In genomic region chr17:48990882-48991357, GRCh38 we compare ENCODE assay signal across 30 cellular contexts. TPM values are rescaled to one million over a fixed set of nuclear protein-coding genes. Genes with fewer than 3 reads are reported as not detected.
DNase-seq lines count a peak whose midpoint lies in the region; ATAC-seq, FAIRE-seq and TF ChIP-seq lines count a peak whose summit lies in the region.
"Had no signal": no experiment of that assay in that cellular context is flagged by ENCODE, and none has a peak within 500 bp of the region (broad histone marks: within the 10 kb centered on the region; RNA-seq: fewer than 3 reads in every experiment).

No MANE protein-coding gene starts in this region.

- no peak overlapping the region for H3K4me3 Mint-ChIP-seq in activated CD4-positive, alpha-beta T cell treated with anti-CD3 and anti-CD28 coated beads, Interleukin-2, amount 10 ng/mL, durations not matched to agents 7 days and 5 days
- H3K4me3 Mint-ChIP-seq in astrocyte (ENCODE audit: unreplicated experiment), result no peak overlapping the region
- H3K4me3 Mint-ChIP-seq in type B pancreatic cell, result peak overlapping the region; percentile 46
- H3K4me3 Mint-ChIP-seq: activated CD8-positive, alpha-beta T cell treated with anti-CD3 and anti-CD28 coated beads, Interleukin-2, amount 10 ng/mL, durations not matched to agents 7 days and 5 days; activated naive CD4-positive, alpha-beta T cell treated with anti-CD3 and anti-CD28 coated beads for 36 hours had no signal

- no peak for FAIRE-seq in astrocyte (lab: Jason Lieb, UNC)
- FAIRE-seq: GM19239, kidney had no signal

- no peaks in the 10 kb centered on the region for H3K36me3 ChIP-seq in astrocyte (ENCODE audit: insufficient read depth, low read length)
- H3K36me3 ChIP-seq in iPS-20b (ENCODE audit: insufficient read depth, low read depth, low read length), result no peaks in the 10 kb centered on the region
- H3K36me3 ChIP-seq: BE2C, lower lobe of right lung had no signal

- H3K27me3 Mint-ChIP-seq in activated CD4-positive, alpha-beta T cell treated with anti-CD3 and anti-CD28 coated beads, Interleukin-2, amount 10 ng/mL, durations not matched to agents 7 days and 5 days, result peaks cover 54% of the 10 kb centered on the region
- H3K27me3 Mint-ChIP-seq in astrocyte (ENCODE audit: low read depth, unreplicated experiment) (no peaks in the 10 kb centered on the region), type B pancreatic cell (peaks cover 12% of the 10 kb centered on the region)

- H3K4me1 ChIP-seq in astrocyte (ENCODE audit: insufficient read depth, low read length) (peaks cover 5% of the 10 kb centered on the region), iPS-20b (ENCODE audit: insufficient read depth, low read length) (peaks cover 40% of the 10 kb centered on the region; the same call in 1 of the 2 replicates)
- H3K4me1 ChIP-seq: BE2C had no signal

- no peak for DNase-seq in activated CD4-positive, alpha-beta T cell treated with anti-CD3 and anti-CD28 coated beads, Interleukin-2, amount 10 ng/mL, durations not matched to agents 7 days and 5 days
- DNase-seq in activated CD4-positive, alpha-beta T cell treated with anti-CD3 and anti-CD28 coated beads, Interleukin-2, amount 50 U/mL, for 4 hours, result no peak
- DNase-seq in astrocyte (ENCODE audit: low read depth), result no peak
- DNase-seq in type B pancreatic cell (ENCODE audit: extremely low spot score, unreplicated experiment), result no peak
- DNase-seq in NCI-H345 (lab: John Stamatoyannopoulos, UW), result no peak
- DNase-seq: 8988T; activated CD8-positive, alpha-beta T cell treated with anti-CD3 and anti-CD28 coated beads, Interleukin-2, amount 10 ng/mL, durations not matched to agents 7 days and 5 days; activated naive CD4-positive, alpha-beta T cell treated with anti-CD3 and anti-CD28 coated beads for 36 hours; anterior cingulate cortex; BE2C; caudate nucleus; dermis blood vessel endothelial cell; DMS79 treated with DMSO at 0.1 percent for 48 hours; foreskin fibroblast; hippocampal formation; KG1; kidney; lower lobe of right lung; NCI-H146; NCI-H524 treated with DMSO at 0.1 percent for 48 hours; occipital lobe; stimulated activated CD4-positive, alpha-beta T cell treated with anti-CD3 and anti-CD28 coated beads, Interleukin-4, amount 100 ng/mL, for 24 hours; stimulated activated naive CD4-positive, alpha-beta T cell treated with Interleukin-2 at 50 U/mL for 16 hours; T-helper 9 cell had no signal

- no peaks in the 10 kb centered on the region for H4K20me1 ChIP-seq in astrocyte (ENCODE audit: insufficient read depth, low read length)

- ATAC-seq in HG02852 (IDR thresholded peaks at IDR 0.05; ENCODE audit: unreplicated experiment), result no peak
- ATAC-seq in HG03378 (IDR thresholded peaks at IDR 0.05; ENCODE audit: unreplicated experiment), result no peak
- ATAC-seq: activated CD8-positive, alpha-beta T cell treated with anti-CD3 and anti-CD28 coated beads, Interleukin-2, amount 10 ng/mL, durations not matched to agents 7 days and 5 days; lower lobe of right lung had no signal

- peak overlapping the region; percentile 9 for H3K27ac Mint-ChIP-seq in activated CD4-positive, alpha-beta T cell treated with anti-CD3 and anti-CD28 coated beads, Interleukin-2, amount 10 ng/mL, durations not matched to agents 7 days and 5 days
- H3K27ac Mint-ChIP-seq in astrocyte (ENCODE audit: unreplicated experiment) (peak overlapping the region; percentile 21), type B pancreatic cell (peak overlapping the region; percentile 30)
- H3K27ac Mint-ChIP-seq: activated CD8-positive, alpha-beta T cell treated with anti-CD3 and anti-CD28 coated beads, Interleukin-2, amount 10 ng/mL, durations not matched to agents 7 days and 5 days; activated naive CD4-positive, alpha-beta T cell treated with anti-CD3 and anti-CD28 coated beads for 36 hours had no signal

- POLR2A ChIA-PET in activated CD4-positive, alpha-beta T cell treated with anti-CD3 and anti-CD28 coated beads, Interleukin-2, amount 10 ng/mL, durations not matched to agents 7 days and 5 days (lab: Charles Lee), result no interaction called here

- no peaks in the 10 kb centered on the region for H3K9me3 Mint-ChIP-seq in activated CD4-positive, alpha-beta T cell treated with anti-CD3 and anti-CD28 coated beads, Interleukin-2, amount 10 ng/mL, durations not matched to agents 7 days and 5 days
- no peaks in the 10 kb centered on the region for H3K9me3 Mint-ChIP-seq in astrocyte (ENCODE audit: unreplicated experiment)
- no peaks in the 10 kb centered on the region for H3K9me3 Mint-ChIP-seq in type B pancreatic cell
- H3K9me3 Mint-ChIP-seq: activated naive CD4-positive, alpha-beta T cell treated with anti-CD3 and anti-CD28 coated beads for 36 hours had no signal

- H2AFZ ChIP-seq in astrocyte (ENCODE audit: low read depth, low read length), result no peak overlapping the region

- CTCF ChIA-PET in activated CD4-positive, alpha-beta T cell treated with anti-CD3 and anti-CD28 coated beads, Interleukin-2, amount 10 ng/mL, durations not matched to agents 7 days and 5 days (lab: Charles Lee), result no interaction called here

- no peak for TF ChIP-seq CTCF in astrocyte (IDR thresholded peaks at IDR 0.05; ENCODE audit: insufficient read depth, low read depth, low read length)
- no peak for TF ChIP-seq CTCF in type B pancreatic cell (conservative IDR thresholded peaks at IDR 0.05)

- H3K27me3 ChIP-seq in astrocyte (ENCODE audit: insufficient read depth, low read length), result peaks cover 58% of the 10 kb centered on the region
- no peaks in the 10 kb centered on the region for H3K27me3 ChIP-seq in iPS-20b (ENCODE audit: insufficient read depth, low read length)

- no peaks in the 10 kb centered on the region for H3K36me3 Mint-ChIP-seq in activated CD4-positive, alpha-beta T cell treated with anti-CD3 and anti-CD28 coated beads, Interleukin-2, amount 10 ng/mL, durations not matched to agents 7 days and 5 days (ENCODE audit: low read depth)
- no peaks in the 10 kb centered on the region for H3K36me3 Mint-ChIP-seq in astrocyte (ENCODE audit: low read depth, unreplicated experiment)
- H3K36me3 Mint-ChIP-seq in type B pancreatic cell, result no peaks in the 10 kb centered on the region

- H3K9me3 ChIP-seq in astrocyte (ENCODE audit: insufficient read depth, low read depth, low read length), result no peaks in the 10 kb centered on the region
- H3K9me3 ChIP-seq in iPS-20b (ENCODE audit: insufficient read depth, low read depth, low read length), result no peaks in the 10 kb centered on the region
- H3K9me3 ChIP-seq: lower lobe of right lung had no signal

- H3K27ac ChIP-seq in astrocyte (ENCODE audit: low read depth, low read length), result no peak overlapping the region
- peak overlapping the region; percentile 72 for H3K27ac ChIP-seq in iPS-20b (ENCODE audit: low read length)
- H3K27ac ChIP-seq: epithelial cell of prostate, lower lobe of right lung had no signal

- peaks cover 5% of the 10 kb centered on the region for H3K4me1 Mint-ChIP-seq in activated CD4-positive, alpha-beta T cell treated with anti-CD3 and anti-CD28 coated beads, Interleukin-2, amount 10 ng/mL, durations not matched to agents 7 days and 5 days
- H3K4me1 Mint-ChIP-seq in astrocyte (ENCODE audit: low read depth, unreplicated experiment), result peaks cover 26% of the 10 kb centered on the region
- H3K4me1 Mint-ChIP-seq in type B pancreatic cell (ENCODE audit: unreplicated experiment), result peaks cover 20% of the 10 kb centered on the region

- H3K4me2 ChIP-seq in astrocyte (ENCODE audit: low read length), result no peak overlapping the region

- H3K9ac ChIP-seq in astrocyte (ENCODE audit: low read length) (no peak overlapping the region), iPS-20b (ENCODE audit: low read depth, low read length) (peak overlapping the region; percentile 76; the same call in 1 of the 2 replicates)

- H3K79me2 ChIP-seq in astrocyte (ENCODE audit: insufficient read depth, low read length), result no peaks in the 10 kb centered on the region

- no peak overlapping the region for H3K4me3 ChIP-seq in astrocyte (ENCODE audit: insufficient read depth, low read depth, low read length)
- H3K4me3 ChIP-seq in iPS-20b (ENCODE audit: low read length), result peak overlapping the region; percentile 52; the same call in 1 of the 2 replicates
- H3K4me3 ChIP-seq: lower lobe of right lung had no signal

RNA-seq across cellular contexts. Expression of gene IGF2BP1, which starts 6.3 kb away (rescaled TPM):
- total RNA-seq in activated CD4-positive, alpha-beta T cell treated with anti-CD3 and anti-CD28 coated beads, Interleukin-2, amount 10 ng/mL, durations not matched to agents 7 days and 5 days, result under 1 TPM in 1 of 2 experiments, not detected in 1; 0.04 TPM
- total RNA-seq in astrocyte (241 and 260 TPM in 2 replicates), type B pancreatic cell (ENCODE audit: low replicate concordance) (104 and 232 TPM in 2 replicates)
- total RNA-seq: activated CD8-positive, alpha-beta T cell treated with anti-CD3 and anti-CD28 coated beads, Interleukin-2, amount 10 ng/mL, durations not matched to agents 7 days and 5 days; lower lobe of right lung had no signal

RNA-seq across cellular contexts. Expression of gene GIP, which starts 22.5 kb away (rescaled TPM):
- not detected for total RNA-seq in activated CD4-positive, alpha-beta T cell treated with anti-CD3 and anti-CD28 coated beads, Interleukin-2, amount 10 ng/mL, durations not matched to agents 7 days and 5 days
- total RNA-seq in astrocyte (not detected in 2 replicates), type B pancreatic cell (ENCODE audit: low replicate concordance) (0.69 TPM in 1 of 2 replicates, not detected in the other)
- total RNA-seq: activated CD8-positive, alpha-beta T cell treated with anti-CD3 and anti-CD28 coated beads, Interleukin-2, amount 10 ng/mL, durations not matched to agents 7 days and 5 days; activated naive CD4-positive, alpha-beta T cell treated with anti-CD3 and anti-CD28 coated beads for 36 hours; dermis blood vessel endothelial cell; kidney; lower lobe of right lung; occipital lobe; renal cortical epithelial cell had no signal

RNA-seq across cellular contexts. Expression of gene SNF8, which starts 46.3 kb away (rescaled TPM):
- 100 to 1,000 TPM in 1 of 2 experiments, 10 to 100 TPM in 1; 73.0 to 101 TPM for total RNA-seq in activated CD4-positive, alpha-beta T cell treated with anti-CD3 and anti-CD28 coated beads, Interleukin-2, amount 10 ng/mL, durations not matched to agents 7 days and 5 days
- 162 and 168 TPM in 2 replicates for total RNA-seq in astrocyte
- 97.2 and 117 TPM in 2 replicates for total RNA-seq in type B pancreatic cell (ENCODE audit: low replicate concordance)

Comparison
In these comparisons a context has a peak if more than half of its experiments do, and no peak if none do; other contexts are left out.
1. RNA of gene IGF2BP1, which starts 6.3 kb away (total RNA-seq): 241 to 260 TPM in astrocyte and 104 to 232 TPM in type B pancreatic cell; 0.04 TPM in activated CD4-positive, alpha-beta T cell treated with anti-CD3 and anti-CD28 coated beads, Interleukin-2, amount 10 ng/mL, durations not matched to agents 7 days and 5 days; every median in the first group is over 100 times any median in the second.
2. Peak in every context shown above with its lines, with median percentiles within 50 percentile points of each other: H3K27ac Mint-ChIP-seq.